ENCODE assay signal across 1 cellular context in the genomic region with DNA sequence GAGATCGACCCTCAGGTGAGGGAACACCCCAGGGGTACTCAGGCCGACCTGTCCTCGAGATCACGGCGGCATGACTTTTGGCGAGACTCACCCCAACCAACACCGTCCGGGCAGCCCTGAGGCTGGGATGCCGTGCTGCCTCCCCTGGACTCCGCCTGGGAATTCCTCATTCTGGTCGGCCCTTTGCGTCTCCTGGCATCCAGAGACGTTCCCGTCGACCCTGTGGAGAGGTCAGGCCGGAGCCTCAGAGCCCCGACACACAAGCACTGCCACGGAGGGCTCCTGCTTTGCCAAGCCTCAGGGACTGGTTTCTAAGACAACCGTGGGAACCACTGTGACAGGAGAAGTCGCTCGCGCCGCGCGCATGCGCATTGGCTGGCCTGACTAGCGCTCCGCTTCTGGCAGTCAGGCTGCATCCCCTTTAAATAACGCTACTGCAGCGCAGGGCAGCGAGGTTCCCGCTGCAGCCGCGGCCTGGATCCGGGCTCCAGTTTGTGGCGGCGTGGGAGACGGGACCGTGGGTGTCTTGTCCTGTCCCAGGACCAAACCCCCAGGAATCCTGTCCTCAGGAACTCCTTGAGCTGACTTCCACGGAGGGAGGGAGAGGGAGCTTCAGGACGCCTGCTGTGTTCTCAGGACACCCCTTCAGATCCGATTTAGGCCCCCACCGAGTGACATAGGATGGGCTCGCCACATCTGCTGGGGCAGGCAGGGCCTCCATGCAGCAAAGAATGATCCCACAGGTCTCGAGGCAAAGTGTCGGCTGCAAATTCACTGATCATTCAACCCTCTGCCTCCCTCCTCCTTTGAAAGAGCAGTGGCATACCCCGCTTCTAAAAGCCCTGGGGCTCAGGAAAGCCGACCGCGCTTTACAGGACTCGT.
TF ChIP-seq lines count a peak whose summit lies in the region.

No MANE protein-coding gene starts in this region.

TF ChIP-seq in HepG2, 621 proteins besides CTCF, POLR2A, EP300 and RAD21 (continued from another document):
- no peak for TF ChIP-seq GMEB1 (CRISPR knock-in tag; IDR thresholded peaks at IDR 0.05; ENCODE audit: borderline replicate concordance)
- TF ChIP-seq ZNF136 (CRISPR knock-in tag; IDR thresholded peaks at IDR 0.05; ENCODE audit: low read depth) = no peak
